Comparison of ENCODE assay signal across 7 cellular contexts in genomic region chr9:35749515-35750255, GRCh38. TPM values are rescaled to one million over a fixed set of nuclear protein-coding genes. Genes with fewer than 3 reads are reported as not detected.
A peak's percentile ranks its signal among the peaks of the same experiment; 100 is the strongest.
DNase-seq lines count a peak whose midpoint lies in the region; ATAC-seq and TF ChIP-seq lines count a peak whose summit lies in the region.

No MANE protein-coding gene starts in this region.

- ATAC-seq in GM18520 (IDR thresholded peaks at IDR 0.05; ENCODE audit: unreplicated experiment): peak; percentile 2
- peak; percentile 24 for ATAC-seq in HG02759 (IDR thresholded peaks at IDR 0.05; ENCODE audit: unreplicated experiment)
- peak; percentile 29 for ATAC-seq in left ventricle myocardium superior
- peak; percentile 56 for ATAC-seq in sciatic nerve

- H3K79me2 ChIP-seq in OCI-LY3 (ENCODE audit: low read length): peaks cover 47% of the 10 kb centered on the region

- H3K36me3 Mint-ChIP-seq in activated naive CD8-positive, alpha-beta T cell treated with anti-CD3 and anti-CD28 coated beads for 36 hours: peaks cover 17% of the 10 kb centered on the region

- H3K4me2 ChIP-seq in OCI-LY3 (ENCODE audit: low read length): peak overlapping the region; percentile 81

- H3K4me1 Mint-ChIP-seq in activated naive CD8-positive, alpha-beta T cell treated with anti-CD3 and anti-CD28 coated beads for 36 hours: peaks cover 30% of the 10 kb centered on the region

- no peaks in the 10 kb centered on the region for H3K27me3 Mint-ChIP-seq in activated naive CD8-positive, alpha-beta T cell treated with anti-CD3 and anti-CD28 coated beads for 36 hours

- H3K4me1 ChIP-seq in OCI-LY3 (ENCODE audit: low read length): peaks cover 33% of the 10 kb centered on the region

- peaks cover 13% of the 10 kb centered on the region for H3K36me3 ChIP-seq in OCI-LY3 (replicated peaks; ENCODE audit: low read depth, low read length)

- no peaks in the 10 kb centered on the region for H3K9me3 ChIP-seq in OCI-LY3 (ENCODE audit: insufficient read depth, low read length)

- H3K4me3 Mint-ChIP-seq in activated naive CD8-positive, alpha-beta T cell treated with anti-CD3 and anti-CD28 coated beads for 36 hours: peak overlapping the region; percentile 92

- intact Hi-C loops in left ventricle myocardium superior (cut with micrococcal nuclease) (no loop called here), sciatic nerve (cut with DNase I) (no loop called here)

- no peaks in the 10 kb centered on the region for H3K27me3 ChIP-seq in OCI-LY3 (ENCODE audit: low read depth, low read length)

- peak overlapping the region; percentile 90 for H3K4me3 ChIP-seq in OCI-LY3 (ENCODE audit: low read length)

- peak overlapping the region; percentile 54 for H3K27ac ChIP-seq in OCI-LY3 (ENCODE audit: low read length)

- H3K27ac Mint-ChIP-seq in activated naive CD8-positive, alpha-beta T cell treated with anti-CD3 and anti-CD28 coated beads for 36 hours: peak overlapping the region; percentile 87

- peak; percentile 14 for TF ChIP-seq CTCF in OCI-LY3 (IDR thresholded peaks at IDR 0.05; ENCODE audit: low read depth, low read length)

- H3K9ac ChIP-seq in OCI-LY3 (ENCODE audit: low read length): peak overlapping the region; percentile 85

- peak overlapping the region; percentile 32 for H2AFZ ChIP-seq in OCI-LY3 (ENCODE audit: low read depth, low read length)

- H3K9me3 Mint-ChIP-seq in activated naive CD8-positive, alpha-beta T cell treated with anti-CD3 and anti-CD28 coated beads for 36 hours: no peaks in the 10 kb centered on the region

- peak; percentile 52 for DNase-seq in activated naive CD8-positive, alpha-beta T cell treated with anti-CD3 and anti-CD28 coated beads for 36 hours
- DNase-seq in left ventricle myocardium superior: peak; percentile 55
- no peak for DNase-seq in sciatic nerve (ENCODE audit: low spot score)
- no peak for DNase-seq in GM19240 (ENCODE audit: insufficient read length, low spot score)

- peaks cover 17% of the 10 kb centered on the region for H4K20me1 ChIP-seq in OCI-LY3 (ENCODE audit: insufficient read depth, low read length)

RNA-seq across cellular contexts. Expression of gene RGP1, which starts 0.6 kb away (rescaled TPM):
- total RNA-seq in activated naive CD8-positive, alpha-beta T cell treated with anti-CD3 and anti-CD28 coated beads for 36 hours: 10 to 100 TPM; 12.7 to 13.4 TPM
- total RNA-seq in left ventricle myocardium superior: 32.4 TPM
- total RNA-seq in sciatic nerve: 28.9 TPM

RNA-seq across cellular contexts. Expression of gene GBA2, which starts 0.7 kb away (rescaled TPM):
- 10 to 100 TPM; 22.6 to 24.2 TPM for total RNA-seq in activated naive CD8-positive, alpha-beta T cell treated with anti-CD3 and anti-CD28 coated beads for 36 hours
- 90.2 TPM for total RNA-seq in left ventricle myocardium superior
- 67.5 TPM for total RNA-seq in sciatic nerve

RNA-seq across cellular contexts. Expression of gene MSMP, which starts 4.4 kb away (rescaled TPM):
- total RNA-seq in activated naive CD8-positive, alpha-beta T cell treated with anti-CD3 and anti-CD28 coated beads for 36 hours: under 1 TPM in 1 of 2 experiments, not detected in 1; 0.94 TPM
- not detected for total RNA-seq in left ventricle myocardium superior
- not detected for total RNA-seq in sciatic nerve

RNA-seq across cellular contexts. Expression of gene CREB3, which starts 17.2 kb away (rescaled TPM):
- total RNA-seq in activated naive CD8-positive, alpha-beta T cell treated with anti-CD3 and anti-CD28 coated beads for 36 hours: 10 to 100 TPM; 23.7 to 24.5 TPM
- total RNA-seq in left ventricle myocardium superior (19.4 TPM), sciatic nerve (28.8 TPM)

RNA-seq across cellular contexts. Expression of gene TLN1, which starts 17.7 kb away (rescaled TPM):
- 100 to 1,000 TPM; 158 to 169 TPM for total RNA-seq in activated naive CD8-positive, alpha-beta T cell treated with anti-CD3 and anti-CD28 coated beads for 36 hours
- total RNA-seq in left ventricle myocardium superior (243 TPM), sciatic nerve (411 TPM)

Comparison
In these comparisons a context has a peak if more than half of its experiments do, and no peak if none do; other contexts are left out.
1. ATAC-seq: peak in every context shown above with its lines; median percentile 56 in sciatic nerve; 29 in left ventricle myocardium superior; 24 in HG02759; 2 in GM18520.
2. DNase-seq: peak in activated naive CD8-positive, alpha-beta T cell treated with anti-CD3 and anti-CD28 coated beads for 36 hours (single experiment) and left ventricle myocardium superior (single experiment); none in sciatic nerve (single experiment) and GM19240 (single experiment).